ENCODE assay signal across 1 cellular context in genomic region chr6:32244270-32244669, GRCh38.
TF ChIP-seq lines count a peak whose summit lies in the region.

No MANE protein-coding gene starts in this region.

TF ChIP-seq in K562, 482 proteins besides CTCF, POLR2A, EP300 and RAD21:
- no peak for TF ChIP-seq ZNF655 (CRISPR knock-in tag; IDR thresholded peaks at IDR 0.05)
- 0 out of 2 replicates have a peak, but pooled peaks have one; percentile 42 for TF ChIP-seq PRMT5 (CRISPR knock-in tag; IDR thresholded peaks at IDR 0.05)
